21 cellular contexts compared by ENCODE assay signal in genomic region chr10:129653861-129654260, GRCh38.
A peak's percentile ranks its signal among the peaks of the same experiment; 100 is the strongest.
DNase-seq lines count a peak whose midpoint lies in the region; ATAC-seq and TF ChIP-seq lines count a peak whose summit lies in the region.
"Had no signal": no experiment of that assay in that cellular context is flagged by ENCODE, and none has a peak within 500 bp of the region (broad histone marks: within the 10 kb centered on the region; RNA-seq: fewer than 3 reads in every experiment).

No MANE protein-coding gene starts in this region.

- peak overlapping the region; percentile 83 for H4K91ac ChIP-seq in neuronal stem cell (ENCODE audit: low read depth, low read length, poor library complexity)

- H3K36me3 Mint-ChIP-seq in activated CD4-positive, alpha-beta T cell treated with anti-CD3 and anti-CD28 coated beads, Interleukin-2, amount 10 ng/mL, durations not matched to agents 24 days and 14 days (ENCODE audit: low read depth), result no peaks in the 10 kb centered on the region
- peaks cover 7% of the 10 kb centered on the region for H3K36me3 Mint-ChIP-seq in activated naive CD8-positive, alpha-beta T cell treated with anti-CD3 and anti-CD28 coated beads, Interleukin-2, amount 50 U/mL, for 24 hours (ENCODE audit: low read depth)
- peaks cover 7% of the 10 kb centered on the region for H3K36me3 Mint-ChIP-seq in activated naive CD8-positive, alpha-beta T cell treated with anti-CD3 and anti-CD28 coated beads for 36 hours

- no peak overlapping the region for H3K27ac ChIP-seq in esophagus muscularis mucosa (replicated peaks in 1 of 4)
- H3K27ac ChIP-seq in neuronal stem cell (replicated peaks; ENCODE audit: low read length), result no peak overlapping the region
- H3K27ac ChIP-seq: 22Rv1, A549 had no signal

- H3K27me3 Mint-ChIP-seq in activated CD4-positive, alpha-beta T cell treated with anti-CD3 and anti-CD28 coated beads, Interleukin-2, amount 10 ng/mL, durations not matched to agents 24 days and 14 days, result no peaks in the 10 kb centered on the region
- H3K27me3 Mint-ChIP-seq in activated naive CD8-positive, alpha-beta T cell treated with anti-CD3 and anti-CD28 coated beads, Interleukin-2, amount 50 U/mL, for 24 hours, result no peaks in the 10 kb centered on the region
- no peaks in the 10 kb centered on the region for H3K27me3 Mint-ChIP-seq in activated naive CD8-positive, alpha-beta T cell treated with anti-CD3 and anti-CD28 coated beads for 36 hours
- H3K27me3 Mint-ChIP-seq: B cell; CD4-positive, alpha-beta memory T cell; CD4-positive, CD25-positive, alpha-beta regulatory T cell; CD8-positive, alpha-beta memory T cell had no signal

- TF ChIP-seq EP300 in esophagus muscularis mucosa (IDR thresholded peaks at IDR 0.05), result no peak

- H4K8ac ChIP-seq in neuronal stem cell (ENCODE audit: low read depth, low read length), result peak overlapping the region; percentile 29

- no peaks in the 10 kb centered on the region for H3K4me1 Mint-ChIP-seq in activated CD4-positive, alpha-beta T cell treated with anti-CD3 and anti-CD28 coated beads, Interleukin-2, amount 10 ng/mL, durations not matched to agents 24 days and 14 days
- peaks cover 2% of the 10 kb centered on the region for H3K4me1 Mint-ChIP-seq in activated naive CD8-positive, alpha-beta T cell treated with anti-CD3 and anti-CD28 coated beads, Interleukin-2, amount 50 U/mL, for 24 hours
- no peaks in the 10 kb centered on the region for H3K4me1 Mint-ChIP-seq in activated naive CD8-positive, alpha-beta T cell treated with anti-CD3 and anti-CD28 coated beads for 36 hours
- H3K4me1 Mint-ChIP-seq: CD14-positive monocyte had no signal

- no peaks in the 10 kb centered on the region for H3K27me3 ChIP-seq in esophagus muscularis mucosa
- H3K27me3 ChIP-seq in neuronal stem cell (ENCODE audit: control insufficient read depth in 3 of 3, insufficient read depth in 3 of 3, low read depth in 1 of 3, low read length in 3 of 3), result no peaks in the 10 kb centered on the region

- DNase-seq in activated CD4-positive, alpha-beta T cell treated with anti-CD3 and anti-CD28 coated beads, Interleukin-2, amount 10 ng/mL, durations not matched to agents 24 days and 14 days, result peak; percentile 19
- no peak for DNase-seq in activated CD4-positive, alpha-beta T cell treated with anti-CD3 and anti-CD28 coated beads, Interleukin-2, amount 50 U/mL, for 4 hours
- DNase-seq in activated naive CD8-positive, alpha-beta T cell treated with anti-CD3 and anti-CD28 coated beads, Interleukin-2, amount 50 U/mL, for 24 hours, result no peak
- no peak for DNase-seq in activated naive CD8-positive, alpha-beta T cell treated with anti-CD3 and anti-CD28 coated beads for 36 hours
- peak; percentile 81 for DNase-seq in esophagus muscularis mucosa (ENCODE audit: extremely low spot score)
- no peak for DNase-seq in neuronal stem cell (ENCODE audit: low spot score)
- DNase-seq in anterior cingulate cortex (lab: John Stamatoyannopoulos, UW), result no peak
- DNase-seq: AML-193; C1 segment of cervical spinal cord; Caco-2; Calu3; CD4-positive, alpha-beta memory T cell; CD4-positive, CD25-positive, alpha-beta regulatory T cell; CD8-positive, alpha-beta memory T cell; DMS79 treated with DMSO at 0.1 percent for 48 hours; GF-D8 had no signal

- H3K14ac ChIP-seq in neuronal stem cell (ENCODE audit: low read length), result no peak overlapping the region

- H3K18ac ChIP-seq in neuronal stem cell (ENCODE audit: low read length), result peak overlapping the region; percentile 81

- no peak overlapping the region for H3K9ac ChIP-seq in neuronal stem cell (ENCODE audit: low read depth, low read length, poor library complexity)

- no peak overlapping the region for H3K4me2 ChIP-seq in neuronal stem cell (ENCODE audit: insufficient read depth, low read length, poor library complexity, severe bottlenecking)
- H3K4me2 ChIP-seq: A549 had no signal

- ATAC-seq in activated naive CD8-positive, alpha-beta T cell treated with anti-CD3 and anti-CD28 coated beads, Interleukin-2, amount 50 U/mL, for 24 hours, result no peak
- no peak for ATAC-seq in HG03095 (IDR thresholded peaks at IDR 0.05; ENCODE audit: unreplicated experiment)
- ATAC-seq: A549 had no signal

- no peaks in the 10 kb centered on the region for H3K9me3 Mint-ChIP-seq in activated CD4-positive, alpha-beta T cell treated with anti-CD3 and anti-CD28 coated beads, Interleukin-2, amount 10 ng/mL, durations not matched to agents 24 days and 14 days
- peaks cover 3% of the 10 kb centered on the region for H3K9me3 Mint-ChIP-seq in activated naive CD8-positive, alpha-beta T cell treated with anti-CD3 and anti-CD28 coated beads, Interleukin-2, amount 50 U/mL, for 24 hours
- H3K9me3 Mint-ChIP-seq in activated naive CD8-positive, alpha-beta T cell treated with anti-CD3 and anti-CD28 coated beads for 36 hours, result no peaks in the 10 kb centered on the region

- intact Hi-C loops in activated CD4-positive, alpha-beta T cell treated with anti-CD3 and anti-CD28 coated beads, Interleukin-2, amount 10 ng/mL, durations not matched to agents 24 days and 14 days (cut with micrococcal nuclease), result no loop called here
- intact Hi-C loops in esophagus muscularis mucosa (cut with DNase I), result no loop called here

- 97% methylated on average over 10 of the region's 11 CpGs for WGBS in esophagus muscularis mucosa
- no CpG with 5 or more reads among the region's 11 CpGs for WGBS in neuronal stem cell (ENCODE audit: extremely low coverage in 2 of 2, insufficient read length in 2 of 2, insufficient replicate concordance in 1 of 2), 2 donors

- H3K4ac ChIP-seq in neuronal stem cell (ENCODE audit: low read length), result no peak overlapping the region

- H3K4me3 Mint-ChIP-seq in activated CD4-positive, alpha-beta T cell treated with anti-CD3 and anti-CD28 coated beads, Interleukin-2, amount 10 ng/mL, durations not matched to agents 24 days and 14 days, result no peak overlapping the region
- no peak overlapping the region for H3K4me3 Mint-ChIP-seq in activated naive CD8-positive, alpha-beta T cell treated with anti-CD3 and anti-CD28 coated beads, Interleukin-2, amount 50 U/mL, for 24 hours
- no peak overlapping the region for H3K4me3 Mint-ChIP-seq in activated naive CD8-positive, alpha-beta T cell treated with anti-CD3 and anti-CD28 coated beads for 36 hours
- H3K4me3 Mint-ChIP-seq: B cell; CD4-positive, alpha-beta memory T cell; CD8-positive, alpha-beta memory T cell had no signal

- no peaks in the 10 kb centered on the region for H3K4me1 ChIP-seq in esophagus muscularis mucosa
- H3K4me1 ChIP-seq in neuronal stem cell (ENCODE audit: control insufficient read depth in 2 of 2, insufficient read depth in 1 of 2, low read depth in 1 of 2, low read length in 2 of 2), result peaks cover 0 to 16% of the 10 kb centered on the region in 2 donors
- H3K4me1 ChIP-seq: A549, Caco-2 had no signal

- H3K9me3 ChIP-seq in esophagus muscularis mucosa, result no peaks in the 10 kb centered on the region
- H3K9me3 ChIP-seq in neuronal stem cell (replicated peaks in 1 of 2; ENCODE audit: control insufficient read depth in 2 of 2, insufficient read depth in 1 of 2, low read depth in 1 of 2, low read length in 2 of 2), result peaks cover 0 to 7% of the 10 kb centered on the region in 2 donors
- H3K9me3 ChIP-seq: A549, Caco-2 had no signal

- peak overlapping the region; percentile 28 for H3K23ac ChIP-seq in neuronal stem cell (ENCODE audit: low read depth, low read length, poor library complexity)

- H2BK120ac ChIP-seq in neuronal stem cell (ENCODE audit: low read depth, low read length), result no peak overlapping the region

- peak overlapping the region; percentile 70 for H2BK12ac ChIP-seq in neuronal stem cell (ENCODE audit: low read length)

- peak overlapping the region; percentile 48 for H2AK5ac ChIP-seq in neuronal stem cell (ENCODE audit: low read depth, low read length)

- H3K27ac Mint-ChIP-seq in activated CD4-positive, alpha-beta T cell treated with anti-CD3 and anti-CD28 coated beads, Interleukin-2, amount 10 ng/mL, durations not matched to agents 24 days and 14 days, result no peak overlapping the region
- peak overlapping the region; percentile 42 for H3K27ac Mint-ChIP-seq in activated naive CD8-positive, alpha-beta T cell treated with anti-CD3 and anti-CD28 coated beads, Interleukin-2, amount 50 U/mL, for 24 hours
- no peak overlapping the region for H3K27ac Mint-ChIP-seq in activated naive CD8-positive, alpha-beta T cell treated with anti-CD3 and anti-CD28 coated beads for 36 hours
- H3K27ac Mint-ChIP-seq: B cell; CD14-positive monocyte; CD8-positive, alpha-beta memory T cell had no signal

- TF ChIP-seq POLR2A in esophagus muscularis mucosa (IDR thresholded peaks at IDR 0.05; ENCODE audit: low read depth), result no peak

- H3K4me3 ChIP-seq in esophagus muscularis mucosa (no peak overlapping the region), neuronal stem cell (ENCODE audit: low read length in 2 of 2) (no peak overlapping the region)
- H3K4me3 ChIP-seq: A549 had no signal

- H2AFZ ChIP-seq in neuronal stem cell (ENCODE audit: low read length), result no peak overlapping the region

- H3K79me1 ChIP-seq in neuronal stem cell (ENCODE audit: low read depth, low read length), result peaks cover 2% of the 10 kb centered on the region

- no peak for TF ChIP-seq CTCF in esophagus muscularis mucosa (IDR thresholded peaks at IDR 0.05)

- H3K36me3 ChIP-seq in esophagus muscularis mucosa (peaks cover 0 to 5% (median 0%) of the 10 kb centered on the region in 4 donors), neuronal stem cell (replicated peaks in 1 of 2; ENCODE audit: control insufficient read depth in 2 of 2, insufficient read depth in 2 of 2, low read length in 2 of 2) (no peaks in the 10 kb centered on the region)

- H2BK5ac ChIP-seq in neuronal stem cell (ENCODE audit: low read length), result peak overlapping the region; percentile 89

- H2BK15ac ChIP-seq in neuronal stem cell (ENCODE audit: low read length), result peak overlapping the region; percentile 76

Comparison
In these comparisons a context has a peak if more than half of its experiments do, and no peak if none do; other contexts are left out.
1. DNase-seq: peak in activated CD4-positive, alpha-beta T cell treated with anti-CD3 and anti-CD28 coated beads, Interleukin-2, amount 10 ng/mL, durations not matched to agents 24 days and 14 days (single experiment) and esophagus muscularis mucosa (single experiment); none in activated CD4-positive, alpha-beta T cell treated with anti-CD3 and anti-CD28 coated beads, Interleukin-2, amount 50 U/mL, for 4 hours (0 of 2), activated naive CD8-positive, alpha-beta T cell treated with anti-CD3 and anti-CD28 coated beads, Interleukin-2, amount 50 U/mL, for 24 hours (single experiment), activated naive CD8-positive, alpha-beta T cell treated with anti-CD3 and anti-CD28 coated beads for 36 hours (single experiment), neuronal stem cell (single experiment) and anterior cingulate cortex (0 of 58).